13 cellular contexts compared by ENCODE assay signal in genomic region chr10:94607111-94607510, GRCh38.
DNase-seq lines count a peak whose midpoint lies in the region; ATAC-seq and TF ChIP-seq lines count a peak whose summit lies in the region.
"Had no signal": no experiment of that assay in that cellular context is flagged by ENCODE, and none has a peak within 500 bp of the region (broad histone marks: within the 10 kb centered on the region; RNA-seq: fewer than 3 reads in every experiment).

No MANE protein-coding gene starts in this region.

- no peak overlapping the region for H3K27ac Mint-ChIP-seq in nephron progenitor cell
- H3K27ac Mint-ChIP-seq: WTC11 had no signal

- no peaks in the 10 kb centered on the region for H3K27me3 Mint-ChIP-seq in nephron progenitor cell (ENCODE audit: low read depth, poor library complexity)

- H3K4me3 Mint-ChIP-seq in nephron progenitor cell, result no peak overlapping the region
- H3K4me3 Mint-ChIP-seq: CD14-positive monocyte, WTC11 had no signal

- no peak overlapping the region for H3K27ac ChIP-seq in transverse colon

- H3K27me3 ChIP-seq in transverse colon, result no peaks in the 10 kb centered on the region

- no peaks in the 10 kb centered on the region for H3K9me3 ChIP-seq in transverse colon

- no peak for TF ChIP-seq POLR2A in transverse colon (IDR thresholded peaks at IDR 0.05)

- 75 to 84% methylated on average over 1 of the region's 1 CpG for WGBS in transverse colon (ENCODE audit: low coverage in 1 of 2), 2 donors

- no peak for TF ChIP-seq EP300 in transverse colon (IDR thresholded peaks at IDR 0.05; ENCODE audit: low read depth)

- peaks cover 75% of the 10 kb centered on the region for H3K36me3 Mint-ChIP-seq in nephron progenitor cell (ENCODE audit: low read depth)

- peak; percentile 54 for DNase-seq in GM13976 (ENCODE audit: low spot score)
- DNase-seq in nephron progenitor cell, result no peak
- DNase-seq in AG08396 (ENCODE audit: low spot score), result no peak
- DNase-seq in transverse colon, result no peak
- no peak for DNase-seq in NCI-H1092 treated with DMSO at 0.1 percent for 48 hours (lab: John Stamatoyannopoulos, UW)
- DNase-seq: amniotic stem cell, hypothalamus, NCI-H2171 treated with DMSO at 0.1 percent for 48 hours had no signal

- no peak overlapping the region for H3K4me3 ChIP-seq in transverse colon

- intact Hi-C loops in transverse colon (cut with DNase I; ENCODE audit: low total_unique reads), result no loop called here

- peak; percentile 93 for ATAC-seq in GM19035 (IDR thresholded peaks at IDR 0.05; ENCODE audit: unreplicated experiment)
- ATAC-seq in HG02610 (IDR thresholded peaks at IDR 0.05; ENCODE audit: unreplicated experiment), result peak; percentile 92
- ATAC-seq in HG03432 (IDR thresholded peaks at IDR 0.05; ENCODE audit: unreplicated experiment), result peak; percentile 86
- ATAC-seq: WTC11 had no signal

- in situ Hi-C loops in GM13976 (cut with MboI; ENCODE audit: low sequenced_read_pairs, unreplicated experiment) (no loop called here), transverse colon (cut with MboI; ENCODE audit: low pct_ligation_motif_present in 1 of 4, low pct_unique_long_range_greater_than_20kb in 1 of 4, low sequenced_read_pairs in 3 of 4) (no loop called here)

- no peaks in the 10 kb centered on the region for H3K9me3 Mint-ChIP-seq in nephron progenitor cell
- H3K9me3 Mint-ChIP-seq: CD14-positive monocyte, WTC11 had no signal

- H3K4me1 ChIP-seq in transverse colon, result no peaks in the 10 kb centered on the region

- H3K36me3 ChIP-seq in transverse colon, result no peaks in the 10 kb centered on the region

- no peaks in the 10 kb centered on the region for H3K4me1 Mint-ChIP-seq in nephron progenitor cell
- H3K4me1 Mint-ChIP-seq: CD14-positive monocyte had no signal

- TF ChIP-seq CTCF in GM13976 (IDR thresholded peaks at IDR 0.05; ENCODE audit: borderline replicate concordance, control extremely low read depth, extremely low read depth, insufficient read depth, missing control alignments), result no peak
- TF ChIP-seq CTCF in nephron progenitor cell (IDR thresholded peaks at IDR 0.05), result no peak
- TF ChIP-seq CTCF in transverse colon (IDR thresholded peaks at IDR 0.05), result no peak
